In genomic region chr17:31750578-31750977, GRCh38 we compare ENCODE assay signal across 34 cellular contexts.
"Had no signal": no experiment of that assay in that cellular context is flagged by ENCODE, and none has a peak within 500 bp of the region (broad histone marks: within the 10 kb centered on the region; RNA-seq: fewer than 3 reads in every experiment).

No MANE protein-coding gene starts in this region.

- H3K9ac ChIP-seq: KMS-11 had no signal

- H3K4me2 ChIP-seq: KMS-11, PC-9 had no signal

- H3K4me1 Mint-ChIP-seq: activated CD4-positive, alpha-beta memory T cell treated with anti-CD3 and anti-CD28 coated beads, Interleukin-2, amount 10 ng/mL, durations not matched to agents 7 days and 5 days; activated CD8-positive, alpha-beta memory T cell treated with anti-CD3 and anti-CD28 coated beads, Interleukin-2, amount 10 ng/mL, durations not matched to agents 7 days and 5 days; activated naive CD4-positive, alpha-beta T cell treated with anti-CD3 and anti-CD28 coated beads, Interleukin-2, amount 10 ng/mL, durations not matched to agents 7 days and 5 days; activated naive CD8-positive, alpha-beta T cell treated with anti-CD3 and anti-CD28 coated beads, Interleukin-2, amount 50 U/mL, for 24 hours had no signal

- H3K4me3 Mint-ChIP-seq: activated CD4-positive, alpha-beta memory T cell treated with anti-CD3 and anti-CD28 coated beads, Interleukin-2, amount 10 ng/mL, durations not matched to agents 7 days and 5 days; activated CD8-positive, alpha-beta memory T cell treated with anti-CD3 and anti-CD28 coated beads, Interleukin-2, amount 10 ng/mL, durations not matched to agents 7 days and 5 days; activated naive CD4-positive, alpha-beta T cell treated with anti-CD3 and anti-CD28 coated beads, Interleukin-2, amount 10 ng/mL, durations not matched to agents 7 days and 5 days; activated naive CD8-positive, alpha-beta T cell; activated naive CD8-positive, alpha-beta T cell treated with anti-CD3 and anti-CD28 coated beads, Interleukin-2, amount 50 U/mL, for 24 hours; brain had no signal

- H3K9me3 Mint-ChIP-seq: activated CD4-positive, alpha-beta memory T cell treated with anti-CD3 and anti-CD28 coated beads, Interleukin-2, amount 10 ng/mL, durations not matched to agents 7 days and 5 days; activated naive CD4-positive, alpha-beta T cell treated with anti-CD3 and anti-CD28 coated beads, Interleukin-2, amount 10 ng/mL, durations not matched to agents 7 days and 5 days; activated naive CD8-positive, alpha-beta T cell treated with anti-CD3 and anti-CD28 coated beads, Interleukin-2, amount 50 U/mL, for 24 hours; brain had no signal

- H3K36me3 Mint-ChIP-seq: activated CD8-positive, alpha-beta memory T cell treated with anti-CD3 and anti-CD28 coated beads, Interleukin-2, amount 10 ng/mL, durations not matched to agents 7 days and 5 days; activated naive CD4-positive, alpha-beta T cell treated with anti-CD3 and anti-CD28 coated beads, Interleukin-2, amount 10 ng/mL, durations not matched to agents 7 days and 5 days; activated naive CD8-positive, alpha-beta T cell; brain had no signal

- H3K4me3 ChIP-seq: PC-9 had no signal

- H3K27ac Mint-ChIP-seq: activated CD4-positive, alpha-beta memory T cell treated with anti-CD3 and anti-CD28 coated beads, Interleukin-2, amount 10 ng/mL, durations not matched to agents 7 days and 5 days; activated CD8-positive, alpha-beta memory T cell treated with anti-CD3 and anti-CD28 coated beads, Interleukin-2, amount 10 ng/mL, durations not matched to agents 7 days and 5 days; activated naive CD4-positive, alpha-beta T cell treated with anti-CD3 and anti-CD28 coated beads, Interleukin-2, amount 10 ng/mL, durations not matched to agents 7 days and 5 days; activated naive CD8-positive, alpha-beta T cell; activated naive CD8-positive, alpha-beta T cell treated with anti-CD3 and anti-CD28 coated beads, Interleukin-2, amount 50 U/mL, for 24 hours; brain had no signal

- H2AFZ ChIP-seq: PC-9 had no signal

- H3K36me3 ChIP-seq: WERI-Rb-1 had no signal

- H3K27ac ChIP-seq: KMS-11, PC-9, RWPE1, WERI-Rb-1 had no signal

- ATAC-seq: activated CD8-positive, alpha-beta memory T cell treated with anti-CD3 and anti-CD28 coated beads, Interleukin-2, amount 10 ng/mL, durations not matched to agents 7 days and 5 days; activated naive CD8-positive, alpha-beta T cell treated with anti-CD3 and anti-CD28 coated beads, Interleukin-2, amount 50 U/mL, for 24 hours; Right ventricle myocardium inferior had no signal

- DNase-seq: activated CD4-positive, alpha-beta memory T cell treated with anti-CD3 and anti-CD28 coated beads, Interleukin-2, amount 10 ng/mL, durations not matched to agents 7 days and 5 days; activated CD4-positive, alpha-beta T cell treated with anti-CD3 and anti-CD28 coated beads for 1 hour; activated CD4-positive, alpha-beta T cell treated with anti-CD3 and anti-CD28 coated beads for 48 hours; activated CD4-positive, CD25-positive, alpha-beta regulatory T cell; activated CD8-positive, alpha-beta memory T cell treated with anti-CD3 and anti-CD28 coated beads for 24 hours; activated CD8-positive, alpha-beta memory T cell treated with anti-CD3 and anti-CD28 coated beads, Interleukin-2, amount 10 ng/mL, durations not matched to agents 7 days and 5 days; activated CD8-positive, alpha-beta memory T cell treated with anti-CD3 and anti-CD28 coated beads, Interleukin-2, amount 50 U/mL, for 48 hours; activated effector memory CD4-positive, alpha-beta T cell treated with Interleukin-2 at 50 U/mL for 16 hours; activated naive CD4-positive, alpha-beta T cell treated with anti-CD3 and anti-CD28 coated beads, Interleukin-2, amount 10 ng/mL, durations not matched to agents 7 days and 5 days; activated naive CD8-positive, alpha-beta T cell treated with anti-CD3 and anti-CD28 coated beads, Interleukin-2, amount 50 U/mL, for 24 hours; activated T-cell treated with anti-CD3 and anti-CD28 coated beads, Interleukin-2, amount 50 U/mL, for 48 hours; anterior cingulate cortex; caudate nucleus; MM.1S; NCI-H1092 treated with DMSO at 0.1 percent for 48 hours; NCI-H1417; NCI-H1694; NCI-H1930; NCI-H2081 treated with DMSO at 0.1 percent for 48 hours; NCI-H226; NCI-H524; NCI-H69; NK-92 treated with Interleukin-12 subunit alpha and Interleukin-12 subunit beta, amount 100 ng/mL, for 24 hours; PC-9; SW 1271; T-helper 1 cell; T-helper 2 cell; T-helper 9 cell; WERI-Rb-1 had no signal

- H3K27me3 Mint-ChIP-seq: activated naive CD8-positive, alpha-beta T cell treated with anti-CD3 and anti-CD28 coated beads, Interleukin-2, amount 50 U/mL, for 24 hours; brain had no signal
